ENCODE assay signal across 39 cellular contexts in the genomic region with DNA sequence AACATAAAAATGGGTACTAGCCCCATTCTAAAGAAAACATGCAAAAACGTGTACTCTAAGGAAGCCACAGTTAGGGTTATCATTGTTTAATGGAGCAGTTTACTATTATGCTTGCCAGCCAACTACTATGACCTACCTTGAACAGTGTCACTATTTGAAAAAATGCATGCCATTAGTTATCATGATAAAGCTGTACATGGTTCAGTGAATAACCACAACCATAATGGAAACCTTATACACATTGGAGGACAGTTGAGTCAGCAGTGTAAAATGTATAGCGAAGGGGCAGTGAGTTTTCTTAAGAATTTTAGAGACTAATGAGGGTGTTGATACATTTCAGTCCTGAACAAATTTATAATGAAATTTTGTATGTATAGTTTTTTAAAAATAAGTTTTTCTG.
"Had no signal": no experiment of that assay in that cellular context is flagged by ENCODE, and none has a peak within 500 bp of the region (broad histone marks: within the 10 kb centered on the region; RNA-seq: fewer than 3 reads in every experiment).

No MANE protein-coding gene starts in this region.

- DNase-seq: activated effector memory CD4-positive, alpha-beta T cell treated with anti-CD3 and anti-CD28 coated beads, Interleukin-2, amount 50 U/mL, for 16 hours; activated effector memory CD4-positive, alpha-beta T cell treated with Interleukin-2 at 50 U/mL for 16 hours; activated gamma-delta T cell; activated gamma-delta T cell treated with Interleukin-2 at 50 U/mL for 16 hours; activated naive CD4-positive, alpha-beta T cell; activated naive CD4-positive, alpha-beta T cell treated with anti-CD3 and anti-CD28 coated beads for 36 hours; activated naive CD4-positive, alpha-beta T cell treated with anti-CD3 and anti-CD28 coated beads, Interleukin-2, amount 10 ng/mL, durations not matched to agents 7 days and 5 days; activated naive CD4-positive, alpha-beta T cell treated with anti-CD3 and anti-CD28 coated beads, Interleukin-2, amount 50 U/mL, for 16 hours; activated naive CD4-positive, alpha-beta T cell treated with Interleukin-2 at 50 U/mL for 16 hours; activated naive CD8-positive, alpha-beta T cell treated with anti-CD3 and anti-CD28 coated beads for 36 hours; activated naive CD8-positive, alpha-beta T cell treated with anti-CD3 and anti-CD28 coated beads, Interleukin-2, amount 10 ng/mL, durations not matched to agents 7 days and 5 days; activated naive CD8-positive, alpha-beta T cell treated with anti-CD3 and anti-CD28 coated beads, Interleukin-2, amount 50 U/mL, for 24 hours; activated T-cell treated with anti-CD3 and anti-CD28 coated beads, Interleukin-2, amount 50 U/mL, for 1 hour; activated T-cell treated with anti-CD3 and anti-CD28 coated beads, Interleukin-2, amount 50 U/mL, for 24 hours; activated T-cell treated with anti-CD3 and anti-CD28 coated beads, Interleukin-2, amount 50 U/mL, for 4 hours; activated T-cell treated with anti-CD3 and anti-CD28 coated beads, Interleukin-2, amount 50 U/mL, for 48 hours; activated T-cell treated with anti-CD3 and anti-CD28 coated beads, Interleukin-2, amount 50 U/mL, for 72 hours; adrenal gland; amniotic stem cell; amygdala; anterior cingulate cortex; aorta; body of pancreas; brain microvascular endothelial cell; caudate nucleus; central memory CD4-positive, alpha-beta T cell; cerebellar nuclear complex had no signal

- H3K4me1 ChIP-seq: adrenal gland, ascending aorta, body of pancreas, breast epithelium had no signal

- H3K27ac ChIP-seq: adrenal gland, ascending aorta, body of pancreas, brain microvascular endothelial cell, breast epithelium, cardiac muscle cell had no signal

- FAIRE-seq: bronchial epithelial cell had no signal

- H3K4me3 Mint-ChIP-seq: activated naive CD4-positive, alpha-beta T cell treated with anti-CD3 and anti-CD28 coated beads for 36 hours; activated naive CD4-positive, alpha-beta T cell treated with anti-CD3 and anti-CD28 coated beads, Interleukin-2, amount 10 ng/mL, durations not matched to agents 7 days and 5 days; activated naive CD4-positive, alpha-beta T cell treated with anti-CD3 and anti-CD28 coated beads, Interleukin-2, amount 50 U/mL, for 24 hours; activated naive CD8-positive, alpha-beta T cell; activated naive CD8-positive, alpha-beta T cell treated with anti-CD3 and anti-CD28 coated beads for 36 hours; activated naive CD8-positive, alpha-beta T cell treated with anti-CD3 and anti-CD28 coated beads, Interleukin-2, amount 10 ng/mL, durations not matched to agents 7 days and 5 days; activated naive CD8-positive, alpha-beta T cell treated with anti-CD3 and anti-CD28 coated beads, Interleukin-2, amount 50 U/mL, for 24 hours; activated T-cell treated with anti-CD3 and anti-CD28 coated beads, Interleukin-2, amount 50 U/mL, for 24 hours; activated T-cell treated with anti-CD3 and anti-CD28 coated beads, Interleukin-2, amount 50 U/mL, for 4 hours; activated T-cell treated with anti-CD3 and anti-CD28 coated beads, Interleukin-2, amount 50 U/mL, for 72 hours; activated T-helper 1 cell treated with anti-CD3 and anti-CD28 coated beads, Interleukin-12 subunit alpha, Interleukin-12 subunit beta, Interleukin-2, Interleukin-4 antibody, amounts not matched to agents 30 ng/mL and 10 ng/mL and 1 ng/mL, durations not matched to agents 14 hours and 24 hours and 36 hours; activated T-helper 17 cell treated with anti-CD3 and anti-CD28 coated beads, Interleukin-2, amount 50 U/mL, for 72 hours; brain; central memory CD8-positive, alpha-beta T cell had no signal

- H3K36me3 Mint-ChIP-seq: activated naive CD4-positive, alpha-beta T cell treated with anti-CD3 and anti-CD28 coated beads, Interleukin-2, amount 10 ng/mL, durations not matched to agents 7 days and 5 days; activated naive CD4-positive, alpha-beta T cell treated with anti-CD3 and anti-CD28 coated beads, Interleukin-2, amount 50 U/mL, for 24 hours; activated naive CD8-positive, alpha-beta T cell; activated naive CD8-positive, alpha-beta T cell treated with anti-CD3 and anti-CD28 coated beads for 36 hours; activated naive CD8-positive, alpha-beta T cell treated with anti-CD3 and anti-CD28 coated beads, Interleukin-2, amount 10 ng/mL, durations not matched to agents 7 days and 5 days; brain had no signal

- H3K4me3 ChIP-seq: adrenal gland, ascending aorta, body of pancreas, breast epithelium, cardiac muscle cell had no signal

- H3K4me1 Mint-ChIP-seq: activated naive CD4-positive, alpha-beta T cell treated with anti-CD3 and anti-CD28 coated beads, Interleukin-2, amount 10 ng/mL, durations not matched to agents 7 days and 5 days; activated naive CD4-positive, alpha-beta T cell treated with anti-CD3 and anti-CD28 coated beads, Interleukin-2, amount 50 U/mL, for 24 hours; activated naive CD8-positive, alpha-beta T cell treated with anti-CD3 and anti-CD28 coated beads for 36 hours; activated naive CD8-positive, alpha-beta T cell treated with anti-CD3 and anti-CD28 coated beads, Interleukin-2, amount 10 ng/mL, durations not matched to agents 7 days and 5 days; activated naive CD8-positive, alpha-beta T cell treated with anti-CD3 and anti-CD28 coated beads, Interleukin-2, amount 50 U/mL, for 24 hours; activated T-helper 17 cell treated with anti-CD3 and anti-CD28 coated beads, Interleukin-2, amount 50 U/mL, for 72 hours; brain; central memory CD8-positive, alpha-beta T cell had no signal

- H3K9me3 ChIP-seq: adrenal gland, ascending aorta, body of pancreas, breast epithelium had no signal

- ATAC-seq: activated naive CD4-positive, alpha-beta T cell treated with anti-CD3 and anti-CD28 coated beads, Interleukin-2, amount 50 U/mL, for 72 hours; activated naive CD8-positive, alpha-beta T cell treated with anti-CD3 and anti-CD28 coated beads, Interleukin-2, amount 50 U/mL, for 24 hours; activated T-cell treated with anti-CD3 and anti-CD28 coated beads, Interleukin-2, amount 50 U/mL, for 4 hours; activated T-cell treated with anti-CD3 and anti-CD28 coated beads, Interleukin-2, amount 50 U/mL, for 72 hours; activated T-helper 17 cell treated with anti-CD3 and anti-CD28 coated beads, Interleukin-2, amount 50 U/mL, for 72 hours; body of pancreas had no signal

- H3K9me3 Mint-ChIP-seq: activated naive CD4-positive, alpha-beta T cell treated with anti-CD3 and anti-CD28 coated beads for 36 hours; activated naive CD4-positive, alpha-beta T cell treated with anti-CD3 and anti-CD28 coated beads, Interleukin-2, amount 10 ng/mL, durations not matched to agents 7 days and 5 days; activated naive CD4-positive, alpha-beta T cell treated with anti-CD3 and anti-CD28 coated beads, Interleukin-2, amount 50 U/mL, for 24 hours; activated naive CD8-positive, alpha-beta T cell treated with anti-CD3 and anti-CD28 coated beads, Interleukin-2, amount 10 ng/mL, durations not matched to agents 7 days and 5 days; brain had no signal

- H3K27ac Mint-ChIP-seq: activated naive CD4-positive, alpha-beta T cell treated with anti-CD3 and anti-CD28 coated beads for 36 hours; activated naive CD4-positive, alpha-beta T cell treated with anti-CD3 and anti-CD28 coated beads, Interleukin-2, amount 10 ng/mL, durations not matched to agents 7 days and 5 days; activated naive CD4-positive, alpha-beta T cell treated with anti-CD3 and anti-CD28 coated beads, Interleukin-2, amount 50 U/mL, for 24 hours; activated naive CD4-positive, alpha-beta T cell treated with anti-CD3 and anti-CD28 coated beads, Interleukin-2, amount 50 U/mL, for 72 hours; activated naive CD8-positive, alpha-beta T cell; activated naive CD8-positive, alpha-beta T cell treated with anti-CD3 and anti-CD28 coated beads for 36 hours; activated naive CD8-positive, alpha-beta T cell treated with anti-CD3 and anti-CD28 coated beads, Interleukin-2, amount 10 ng/mL, durations not matched to agents 7 days and 5 days; activated naive CD8-positive, alpha-beta T cell treated with anti-CD3 and anti-CD28 coated beads, Interleukin-2, amount 50 U/mL, for 24 hours; activated T-cell treated with anti-CD3 and anti-CD28 coated beads, Interleukin-2, amount 50 U/mL, for 24 hours; activated T-cell treated with anti-CD3 and anti-CD28 coated beads, Interleukin-2, amount 50 U/mL, for 72 hours; activated T-helper 1 cell treated with anti-CD3 and anti-CD28 coated beads, Interleukin-12 subunit alpha, Interleukin-12 subunit beta, Interleukin-2, Interleukin-4 antibody, amounts not matched to agents 30 ng/mL and 10 ng/mL and 1 ng/mL, durations not matched to agents 14 hours and 24 hours and 36 hours; activated T-helper 17 cell treated with anti-CD3 and anti-CD28 coated beads, Interleukin-2, amount 50 U/mL, for 72 hours; activated T-helper 2 cell treated with anti-CD3 and anti-CD28 coated beads, Interferon-gamma antibody, Interleukin-2, Interleukin-4, amounts not matched to agents 10 μg/mL and 5 μg/mL and 100 μg/mL, durations not matched to agents 14 hours and 24 hours and 36 hours; brain had no signal

- H3K27me3 ChIP-seq: adrenal gland, ascending aorta, body of pancreas, brain microvascular endothelial cell, breast epithelium, cardiac muscle cell had no signal

- H3K36me3 ChIP-seq: adrenal gland, ascending aorta, brain microvascular endothelial cell, breast epithelium, cardiac muscle cell had no signal

- H3K27me3 Mint-ChIP-seq: activated naive CD4-positive, alpha-beta T cell treated with anti-CD3 and anti-CD28 coated beads, Interleukin-2, amount 10 ng/mL, durations not matched to agents 7 days and 5 days; activated naive CD4-positive, alpha-beta T cell treated with anti-CD3 and anti-CD28 coated beads, Interleukin-2, amount 50 U/mL, for 24 hours; activated naive CD8-positive, alpha-beta T cell; activated naive CD8-positive, alpha-beta T cell treated with anti-CD3 and anti-CD28 coated beads for 36 hours; activated naive CD8-positive, alpha-beta T cell treated with anti-CD3 and anti-CD28 coated beads, Interleukin-2, amount 10 ng/mL, durations not matched to agents 7 days and 5 days; activated naive CD8-positive, alpha-beta T cell treated with anti-CD3 and anti-CD28 coated beads, Interleukin-2, amount 50 U/mL, for 24 hours; activated T-cell treated with anti-CD3 and anti-CD28 coated beads, Interleukin-2, amount 50 U/mL, for 24 hours; activated T-helper 17 cell treated with anti-CD3 and anti-CD28 coated beads, Interleukin-2, amount 50 U/mL, for 72 hours; brain; central memory CD8-positive, alpha-beta T cell had no signal
